Comparison of ENCODE assay signal across 15 cellular contexts in genomic region chr11:67247946-67248550, GRCh38. TPM values are rescaled to one million over a fixed set of nuclear protein-coding genes. Genes with fewer than 3 reads are reported as not detected.
A peak's percentile ranks its signal among the peaks of the same experiment; 100 is the strongest.
DNase-seq lines count a peak whose midpoint lies in the region; ATAC-seq and TF ChIP-seq lines count a peak whose summit lies in the region.
"Had no signal": no experiment of that assay in that cellular context is flagged by ENCODE, and none has a peak within 500 bp of the region (broad histone marks: within the 10 kb centered on the region; RNA-seq: fewer than 3 reads in every experiment).

No MANE protein-coding gene starts in this region.

- H3K4me1 Mint-ChIP-seq in H9, result peaks cover 0 to 2% of the 10 kb centered on the region in 2 experiments; a peak in 1 of 4 replicates

- H3K79me1 ChIP-seq in mesenchymal stem cell (replicated peaks; ENCODE audit: low read length, poor library complexity, severe bottlenecking), result peaks cover 39% of the 10 kb centered on the region
- H3K79me1 ChIP-seq in H9 (ENCODE audit: insufficient read depth, low read depth, low read length, poor library complexity, severe bottlenecking), result peaks cover under 1% of the 10 kb centered on the region

- H4K5ac ChIP-seq in H9 (ENCODE audit: insufficient read length, low read depth, low read length), result no peak overlapping the region

- in situ Hi-C loops in mammary epithelial cell (cut with MboI; ENCODE audit: low sequenced_read_pairs in 2 of 2), result loop anchor here in 1 of 2 donors (10.0 kb wide), 1 partner anchor 193 kb away; the partner anchor contains the start of gene RHOD

- H3K4me1 ChIP-seq in cardiac muscle cell (ENCODE audit: low read depth) (peaks cover 13% of the 10 kb centered on the region), mammary epithelial cell (ENCODE audit: insufficient read depth, low read length) (peaks cover 30% of the 10 kb centered on the region), mesenchymal stem cell (ENCODE audit: control insufficient read depth, insufficient read depth, low read depth, low read length) (peaks cover 6% of the 10 kb centered on the region), upper lobe of right lung (peaks cover 9% of the 10 kb centered on the region), H9 (ENCODE audit: insufficient read depth, low read length) (no peaks in the 10 kb centered on the region)

- H2BK5ac ChIP-seq in mesenchymal stem cell (ENCODE audit: low read depth, low read length, poor library complexity, severe bottlenecking) (no peak overlapping the region), H9 (ENCODE audit: insufficient read length, low read length) (no peak overlapping the region)

- H4K20me1 ChIP-seq in mammary epithelial cell (ENCODE audit: insufficient read depth, low read length), result no peaks in the 10 kb centered on the region
- no peaks in the 10 kb centered on the region for H4K20me1 ChIP-seq in H9 (ENCODE audit: control insufficient read depth, insufficient read depth, insufficient read length)

- H2BK120ac ChIP-seq in mesenchymal stem cell (ENCODE audit: low read depth, low read length), result no peak overlapping the region
- no peak overlapping the region for H2BK120ac ChIP-seq in H9 (ENCODE audit: low read depth, low read length, poor library complexity, severe bottlenecking)

- H2AFZ ChIP-seq in mammary epithelial cell (ENCODE audit: low read depth, low read length) (no peak overlapping the region), mesenchymal stem cell (ENCODE audit: low read depth, low read length) (no peak overlapping the region), H9 (ENCODE audit: low read length) (no peak overlapping the region)

- H3K18ac ChIP-seq in mesenchymal stem cell (ENCODE audit: low read depth in 1 of 2, low read length in 2 of 2), result no peak overlapping the region
- H3K18ac ChIP-seq in H9 (ENCODE audit: insufficient read length, low read depth, low read length), result no peak overlapping the region

- no peak overlapping the region for H3K27ac Mint-ChIP-seq in H9

- H3K9ac ChIP-seq in mammary epithelial cell (ENCODE audit: insufficient read depth, low read length) (no peak overlapping the region), mesenchymal stem cell (ENCODE audit: low read length) (no peak overlapping the region), H9 (ENCODE audit: extremely low read depth, insufficient read length, low read length) (no peak overlapping the region)
- H3K9ac ChIP-seq: KMS-11 had no signal

- H3K4ac ChIP-seq in mesenchymal stem cell (ENCODE audit: low read depth in 1 of 2, low read length in 2 of 2) (no peak overlapping the region), H9 (ENCODE audit: low read depth, low read length) (no peak overlapping the region)

- H3K9me3 Mint-ChIP-seq in H9, result no peaks in the 10 kb centered on the region
- H3K9me3 Mint-ChIP-seq: brain had no signal

- no peak overlapping the region for H2BK20ac ChIP-seq in H9 (ENCODE audit: low read depth, low read length, poor library complexity, severe bottlenecking)

- H3K36me3 Mint-ChIP-seq in H9 (ENCODE audit: insufficient read depth in 1 of 3, low read depth in 3 of 3), result peaks cover 68 to 99% (median 89%) of the 10 kb centered on the region in 3 experiments

- no peak overlapping the region for H3K4me3 Mint-ChIP-seq in H9
- H3K4me3 Mint-ChIP-seq: brain had no signal

- intact Hi-C loops in Right ventricle myocardium inferior (cut with DNase I) (no loop called here), mammary epithelial cell (cut with micrococcal nuclease) (loop anchor here (1.0 kb wide), 1 partner anchor 8 kb away; no protein-coding TSS in a partner anchor), upper lobe of right lung (cut with DNase I) (no loop called here)

- H3K56ac ChIP-seq in H9 (ENCODE audit: insufficient read length, low read depth, low read length), result no peak overlapping the region

- H3K4me3 ChIP-seq in cardiac muscle cell (no peak overlapping the region), mammary epithelial cell (replicated peaks in 1 of 3; ENCODE audit: insufficient read depth in 1 of 3, low read depth in 2 of 3, low read length in 3 of 3) (no peak overlapping the region), mesenchymal stem cell (ENCODE audit: insufficient read depth in 1 of 2, low read depth in 1 of 2, low read length in 2 of 2) (no peak overlapping the region), upper lobe of right lung (no peak overlapping the region)
- H3K4me3 ChIP-seq: pancreas had no signal

- H4K8ac ChIP-seq in mesenchymal stem cell (ENCODE audit: low read length), result no peak overlapping the region
- H4K8ac ChIP-seq in H9 (replicated peaks; ENCODE audit: insufficient read length, low read depth, low read length), result no peak overlapping the region

- H4K91ac ChIP-seq in mesenchymal stem cell (ENCODE audit: low read length), result no peak overlapping the region
- no peak overlapping the region for H4K91ac ChIP-seq in H9 (ENCODE audit: insufficient read length, low read depth, low read length)

- H3K27ac ChIP-seq in cardiac muscle cell, result peak overlapping the region; percentile 77
- H3K27ac ChIP-seq in mammary epithelial cell (ENCODE audit: insufficient read depth, low read depth, low read length), result peak overlapping the region; percentile 67
- H3K27ac ChIP-seq in mesenchymal stem cell (ENCODE audit: low read length, poor library complexity, severe bottlenecking), result peak overlapping the region; percentile 26
- peak overlapping the region; percentile 12 for H3K27ac ChIP-seq in upper lobe of right lung
- H3K27ac ChIP-seq in H9 (ENCODE audit: insufficient read length, low read depth, low read length), result no peak overlapping the region
- H3K27ac ChIP-seq: KMS-11, pancreas had no signal

- no peak overlapping the region for H3K14ac ChIP-seq in mesenchymal stem cell (ENCODE audit: low read length in 2 of 2)
- H3K14ac ChIP-seq in H9 (ENCODE audit: insufficient read depth, low read length), result no peak overlapping the region

- no peak for TF ChIP-seq CTCF in cardiac muscle cell (IDR thresholded peaks at IDR 0.05; ENCODE audit: low read depth, low read length)
- TF ChIP-seq CTCF in mammary epithelial cell (conservative IDR thresholded peaks at IDR 0.05 in 1 of 2, IDR thresholded peaks at IDR 0.05 in 1 of 2; ENCODE audit: extremely low read depth in 1 of 2, insufficient read depth in 1 of 2, low read depth in 1 of 2, low read length in 2 of 2), result no peak
- TF ChIP-seq CTCF in upper lobe of right lung (IDR thresholded peaks at IDR 0.05), result no peak
- TF ChIP-seq CTCF in H9 (conservative IDR thresholded peaks at IDR 0.05), result no peak

- no peaks in the 10 kb centered on the region for H3K27me3 Mint-ChIP-seq in H9 (ENCODE audit: low read depth)
- H3K27me3 Mint-ChIP-seq: brain had no signal

- H2AK5ac ChIP-seq in mesenchymal stem cell (ENCODE audit: low read length, severe bottlenecking) (no peak overlapping the region), H9 (ENCODE audit: insufficient read length, low read length) (no peak overlapping the region)

- CTCF ChIA-PET in mammary epithelial cell (lab: Charles Lee; ENCODE audit: low non-redundant PET), result interaction anchor here (0.6 to 0.7 kb wide), 2 partner anchors 14 to 108 kb away, joined by 4 to 6 read pairs; no protein-coding TSS in a partner anchor

- dilution Hi-C loops in mammary epithelial cell (cut with HindIII; ENCODE audit: low sequenced_read_pairs), result no loop called here

- H3K4me2 ChIP-seq in mammary epithelial cell (ENCODE audit: insufficient read depth, low read depth, low read length) (peak overlapping the region; percentile 59), mesenchymal stem cell (ENCODE audit: low read length, poor library complexity, severe bottlenecking) (no peak overlapping the region), H9 (ENCODE audit: insufficient read depth, insufficient read length, low read length) (no peak overlapping the region)
- H3K4me2 ChIP-seq: KMS-11 had no signal

- no TSS peak for BruUV-seq in mammary epithelial cell (replicated peaks; lab: Mats Ljungman, UMichigan)

- H3K79me2 ChIP-seq in mammary epithelial cell (ENCODE audit: insufficient read depth, low read length) (peaks cover 62% of the 10 kb centered on the region), H9 (ENCODE audit: insufficient read depth, low read length) (no peaks in the 10 kb centered on the region)

- 32% methylated on average over 5 of the region's 5 CpGs for WGBS in mammary epithelial cell (ENCODE audit: low coverage, missing lambda C conversion rate)
- WGBS in mesenchymal stem cell, result 94% methylated on average over 5 of the region's 5 CpGs
- no CpG with 5 or more reads among the region's 5 CpGs for WGBS in H9 (ENCODE audit: extremely low coverage, insufficient read length, low lambda C conversion rate)

- ATAC-seq in Right ventricle myocardium inferior, result no peak
- no peak for ATAC-seq in upper lobe of right lung
- no peak for ATAC-seq in HG02610 (IDR thresholded peaks at IDR 0.05; ENCODE audit: unreplicated experiment)
- no peak for ATAC-seq in GM18861 (IDR thresholded peaks at IDR 0.05; ENCODE audit: unreplicated experiment)

- no peaks in the 10 kb centered on the region for H3K9me3 ChIP-seq in cardiac muscle cell (ENCODE audit: low read depth)
- no peaks in the 10 kb centered on the region for H3K9me3 ChIP-seq in mammary epithelial cell (replicated peaks; ENCODE audit: insufficient read depth, low read length)
- no peaks in the 10 kb centered on the region for H3K9me3 ChIP-seq in mesenchymal stem cell (ENCODE audit: control insufficient read depth, low read length)
- H3K9me3 ChIP-seq in upper lobe of right lung, result no peaks in the 10 kb centered on the region
- H3K9me3 ChIP-seq in H9 (ENCODE audit: control insufficient read depth, low read depth, low read length), result no peaks in the 10 kb centered on the region
- H3K9me3 ChIP-seq: pancreas had no signal

- H3T11ph ChIP-seq in H9 (ENCODE audit: low read length), result no peak overlapping the region

- H3K27me3 ChIP-seq in cardiac muscle cell (no peaks in the 10 kb centered on the region), mammary epithelial cell (ENCODE audit: insufficient read depth, low read length) (no peaks in the 10 kb centered on the region), mesenchymal stem cell (ENCODE audit: control insufficient read depth in 1 of 2, insufficient read depth in 1 of 2, low read length in 2 of 2) (no peaks in the 10 kb centered on the region), upper lobe of right lung (no peaks in the 10 kb centered on the region), H9 (ENCODE audit: insufficient read depth, low read length) (no peaks in the 10 kb centered on the region)
- H3K27me3 ChIP-seq: pancreas had no signal

- no peaks in the 10 kb centered on the region for H3K23me2 ChIP-seq in H9 (ENCODE audit: insufficient read length, low read depth, low read length, poor library complexity, severe bottlenecking)

- H2BK12ac ChIP-seq in mesenchymal stem cell (ENCODE audit: low read length in 2 of 2), result no peak overlapping the region
- H2BK12ac ChIP-seq in H9 (ENCODE audit: insufficient read length, low read depth, low read length), result no peak overlapping the region

- H3K23ac ChIP-seq in mesenchymal stem cell (ENCODE audit: low read length in 2 of 2), result no peak overlapping the region
- H3K23ac ChIP-seq in H9 (ENCODE audit: insufficient read length, low read depth, low read length), result no peak overlapping the region

- H2BK15ac ChIP-seq in mesenchymal stem cell (ENCODE audit: low read depth, poor library complexity, severe bottlenecking), result no peak overlapping the region
- no peak overlapping the region for H2BK15ac ChIP-seq in H9 (ENCODE audit: low read depth, low read length)

- H3K36me3 ChIP-seq in cardiac muscle cell, result peaks cover 73% of the 10 kb centered on the region
- H3K36me3 ChIP-seq in mammary epithelial cell (ENCODE audit: insufficient read depth, low read length), result peaks cover 63% of the 10 kb centered on the region
- H3K36me3 ChIP-seq in mesenchymal stem cell (ENCODE audit: control insufficient read depth in 1 of 2, insufficient read depth in 2 of 2, low read depth in 1 of 2, low read length in 2 of 2), result peaks cover 49 to 95% of the 10 kb centered on the region in 2 experiments
- H3K36me3 ChIP-seq in upper lobe of right lung, result peaks cover 100% of the 10 kb centered on the region

- DNase-seq in cardiac muscle cell (ENCODE audit: low read depth in 1 of 2, low spot score in 1 of 2) (no peak), Right ventricle myocardium inferior (ENCODE audit: missing footprints) (no peak), mammary epithelial cell (no peak), mesenchymal stem cell (no peak), upper lobe of right lung (no peak), H9 (no peak)
- DNase-seq: activated effector memory CD4-positive, alpha-beta T cell treated with Interleukin-2 at 50 U/mL for 16 hours; NCI-H1417; NCI-H226; pancreas; stimulated activated CD4-positive, alpha-beta T cell treated with anti-CD3 and anti-CD28 coated beads, Interleukin-12 subunit alpha, Interleukin-12 subunit beta, amount 100 ng/mL, for 4 hours had no signal

RNA-seq across cellular contexts. Expression of gene GRK2, which starts 18.2 kb away (rescaled TPM):
- total RNA-seq in cardiac muscle cell (49.1 and 72.1 TPM in 2 replicates), Right ventricle myocardium inferior (54.1 TPM), mammary epithelial cell (10 to 100 TPM; 31.7 to 55.4 TPM), upper lobe of right lung (98.4 TPM), H9 (2021) (55.5 and 56.3 TPM in 2 replicates)
- polyA plus RNA-seq in cardiac muscle cell (62.9 and 85.1 TPM in 2 replicates), mammary epithelial cell (37.8 TPM)
- polyA minus RNA-seq in mammary epithelial cell, result 81.3 TPM
- 26.9 TPM for polyA plus RNA-seq in mesenchymal stem cell (2013, experiment 1 of 2)
- polyA plus RNA-seq in mesenchymal stem cell (2013, experiment 2 of 2), result 25.8 TPM

RNA-seq across cellular contexts. Expression of gene ANKRD13D, which starts 41.1 kb away (rescaled TPM):
- 50.7 and 53.5 TPM in 2 replicates for total RNA-seq in cardiac muscle cell
- 39.4 and 47.6 TPM in 2 replicates for polyA plus RNA-seq in cardiac muscle cell
- total RNA-seq in Right ventricle myocardium inferior, result 15.2 TPM
- 10 to 100 TPM; 25.7 to 56.7 TPM for total RNA-seq in mammary epithelial cell
- polyA plus RNA-seq in mammary epithelial cell, result 29.0 TPM
- 34.7 TPM for polyA minus RNA-seq in mammary epithelial cell
- polyA plus RNA-seq in mesenchymal stem cell (2013, experiment 1 of 2), result 27.5 TPM
- 27.7 TPM for polyA plus RNA-seq in mesenchymal stem cell (2013, experiment 2 of 2)
- 59.4 TPM for total RNA-seq in upper lobe of right lung
- total RNA-seq in H9 (2021), result 40.9 and 42.1 TPM in 2 replicates

RNA-seq across cellular contexts. Expression of gene SSH3, which starts 55.3 kb away (rescaled TPM):
- total RNA-seq in cardiac muscle cell (18.7 and 39.9 TPM in 2 replicates), Right ventricle myocardium inferior (15.8 TPM), mammary epithelial cell (10 to 100 TPM; 47.0 to 86.9 TPM), upper lobe of right lung (36.4 TPM), H9 (2021) (42.2 and 44.2 TPM in 2 replicates)
- polyA plus RNA-seq in cardiac muscle cell (26.7 and 28.0 TPM in 2 replicates), mammary epithelial cell (34.8 TPM)
- 21.2 TPM for polyA minus RNA-seq in mammary epithelial cell
- polyA plus RNA-seq in mesenchymal stem cell (2013, experiment 1 of 2), result 71.0 TPM
- 71.6 TPM for polyA plus RNA-seq in mesenchymal stem cell (2013, experiment 2 of 2)
